ENCODE assay signal across 10 cellular contexts in the genomic region with DNA sequence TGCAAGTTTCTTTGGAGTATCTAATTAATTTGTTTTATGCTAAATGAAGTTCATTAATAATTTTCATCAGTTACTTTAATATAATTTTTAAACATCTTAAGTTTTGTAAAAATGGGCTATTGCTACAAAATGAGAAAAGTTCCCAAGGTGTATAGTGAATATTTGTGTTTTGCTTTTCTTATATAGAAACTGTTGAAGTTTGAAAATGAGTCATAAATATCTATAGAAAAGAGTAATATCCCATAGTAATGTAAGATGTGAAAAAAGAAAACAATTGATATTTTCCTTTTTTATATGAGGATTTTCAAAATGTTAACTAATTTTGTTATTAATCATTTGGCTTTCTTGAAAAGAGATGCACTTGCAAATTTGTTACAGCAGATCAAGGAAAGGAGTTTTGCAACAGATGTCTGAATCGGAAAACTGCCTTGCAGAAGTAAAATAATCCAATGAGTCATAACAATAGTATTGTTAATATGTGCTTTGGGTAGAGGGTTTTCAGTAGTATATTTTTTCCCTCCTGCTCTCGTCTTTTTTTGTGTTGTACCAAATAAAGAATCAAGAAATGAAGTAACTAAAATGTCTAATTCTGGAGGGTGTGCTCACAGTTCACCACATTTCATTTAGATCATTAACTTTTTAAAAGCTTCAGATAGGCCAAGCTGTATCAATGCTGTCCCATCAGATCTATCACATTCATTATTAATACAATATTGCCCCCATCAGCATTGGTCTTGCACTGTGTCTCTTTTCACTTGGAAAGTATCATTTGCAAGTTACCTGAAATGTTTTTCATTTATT. TPM values are rescaled to one million over a fixed set of nuclear protein-coding genes. Genes with fewer than 3 reads are reported as not detected.
DNase-seq lines count a peak whose midpoint lies in the region; ATAC-seq and TF ChIP-seq lines count a peak whose summit lies in the region.
"Had no signal": no experiment of that assay in that cellular context is flagged by ENCODE, and none has a peak within 500 bp of the region (broad histone marks: within the 10 kb centered on the region; RNA-seq: fewer than 3 reads in every experiment).

No MANE protein-coding gene starts in this region.

- ATAC-seq in GM18873 (IDR thresholded peaks at IDR 0.05; ENCODE audit: low FRiP score, unreplicated experiment) (peak; percentile 88), HG02623 (IDR thresholded peaks at IDR 0.05; ENCODE audit: unreplicated experiment) (peak; percentile 68)

- CTCF ChIA-PET in HEK293T (lab: Yijun Ruan, JAX), result interaction anchor here (1.6 kb wide), 1 partner anchor 15 kb away, joined by 3 read pairs; a partner anchor contains a TSS

- DNase-seq in M059J (ENCODE audit: low read depth) (peak; percentile 28), myocyte (ENCODE audit: low read depth) (peak; percentile 25), HEK293T (ENCODE audit: extremely low spot score) (no peak), islet precursor cell (no peak), middle frontal gyrus (ENCODE audit: extremely low spot score, low spot score) (no peak)
- DNase-seq in stimulated activated CD4-positive, alpha-beta T cell treated with anti-CD3 and anti-CD28 coated beads, Interleukin-1b, Interleukin-23, amount 100 ng/mL, for 48 hours, result no peak
- DNase-seq: activated CD4-positive, alpha-beta T cell treated with anti-CD3 and anti-CD28 coated beads, Interleukin-2, amount 50 U/mL, for 4 hours; stimulated activated CD4-positive, alpha-beta T cell treated with anti-CD3 and anti-CD28 coated beads, Interleukin-2, amount 100 ng/mL, for 24 hours had no signal

- POLR2A ChIA-PET in HEK293T (lab: Yijun Ruan, JAX), result interaction anchor here (0.9 to 1.0 kb wide), 3 partner anchors 15 to 31 kb away, joined by 6 to 7 read pairs (median 6); a partner anchor contains a TSS

TF ChIP-seq in HEK293T, 16 proteins besides CTCF, POLR2A, EP300 and RAD21:
- no peak for TF ChIP-seq ELF4 (IDR thresholded peaks at IDR 0.05)
- TF ChIP-seq, protein P1, sequence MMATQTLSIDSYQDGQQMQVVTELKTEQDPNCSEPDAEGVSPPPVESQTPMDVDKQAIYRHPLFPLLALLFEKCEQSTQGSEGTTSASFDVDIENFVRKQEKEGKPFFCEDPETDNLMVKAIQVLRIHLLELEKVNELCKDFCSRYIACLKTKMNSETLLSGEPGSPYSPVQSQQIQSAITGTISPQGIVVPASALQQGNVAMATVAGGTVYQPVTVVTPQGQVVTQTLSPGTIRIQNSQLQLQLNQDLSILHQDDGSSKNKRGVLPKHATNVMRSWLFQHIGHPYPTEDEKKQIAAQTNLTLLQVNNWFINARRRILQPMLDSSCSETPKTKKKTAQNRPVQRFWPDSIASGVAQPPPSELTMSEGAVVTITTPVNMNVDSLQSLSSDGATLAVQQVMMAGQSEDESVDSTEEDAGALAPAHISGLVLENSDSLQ (IDR thresholded peaks at IDR 0.05), result no peak
- TF ChIP-seq ARNT (IDR thresholded peaks at IDR 0.05), result no peak
- no peak for TF ChIP-seq BHLHE40 (IDR thresholded peaks at IDR 0.05; ENCODE audit: borderline replicate concordance)
- no peak for TF ChIP-seq FOXK2 (IDR thresholded peaks at IDR 0.05)
- no peak for TF ChIP-seq TARDBP (IDR thresholded peaks at IDR 0.05)
- TF ChIP-seq FOXM1 (IDR thresholded peaks at IDR 0.05; ENCODE audit: borderline replicate concordance), result no peak
- TF ChIP-seq L3MBTL2 (conservative IDR thresholded peaks at IDR 0.05), result no peak
- TF ChIP-seq ZNF384 (IDR thresholded peaks at IDR 0.05), result no peak
- no peak for TF ChIP-seq LEF1 (IDR thresholded peaks at IDR 0.05; ENCODE audit: borderline replicate concordance)
- TF ChIP-seq CTBP1 (IDR thresholded peaks at IDR 0.05; ENCODE audit: borderline replicate concordance), result no peak
- no peak for TF ChIP-seq HDGF (IDR thresholded peaks at IDR 0.05; ENCODE audit: borderline replicate concordance)
- TF ChIP-seq FOXA1 (IDR thresholded peaks at IDR 0.05), result no peak
- TF ChIP-seq SP1 (IDR thresholded peaks at IDR 0.05), result no peak
- TF ChIP-seq NFRKB (IDR thresholded peaks at IDR 0.05), result no peak
- no peak for TF ChIP-seq SUZ12 (IDR thresholded peaks at IDR 0.05)
TF ChIP-seq in HEK293T: peak in this region for 0.

RNA-seq across cellular contexts. Expression of a gene that starts 15.5 kb away (rescaled TPM):
- 0.98 and 2.4 TPM in 2 replicates for total RNA-seq in M059J (2014; rRNA removed; shearing (Covaris generic))
- 5.3 and 5.9 TPM in 2 replicates for total RNA-seq in myocyte
- polyA plus RNA-seq in myocyte (2012), result 2.0 TPM

RNA-seq across cellular contexts. Expression of a gene that starts 30.2 kb away (rescaled TPM):
- 27.7 and 29.5 TPM in 2 replicates for total RNA-seq in M059J (2014; rRNA removed; shearing (Covaris generic))
- 7.1 and 7.7 TPM in 2 replicates for total RNA-seq in myocyte
- polyA plus RNA-seq in myocyte (2012), result 3.5 TPM

RNA-seq across cellular contexts. Expression of a gene that starts 55.8 kb away (rescaled TPM):
- total RNA-seq in M059J (2014; rRNA removed; shearing (Covaris generic)), result 68.7 and 124 TPM in 2 replicates
- total RNA-seq in myocyte, result 120 and 133 TPM in 2 replicates
- polyA plus RNA-seq in myocyte (2012), result 71.1 TPM

Comparison
In these comparisons a context has a peak if more than half of its experiments do, and no peak if none do; other contexts are left out.
1. DNase-seq: peak in M059J (single experiment) and myocyte (single experiment); none in stimulated activated CD4-positive, alpha-beta T cell treated with anti-CD3 and anti-CD28 coated beads, Interleukin-1b, Interleukin-23, amount 100 ng/mL, for 48 hours (single experiment), HEK293T (single experiment), islet precursor cell (single experiment) and middle frontal gyrus (single experiment).